Comparison of ENCODE assay signal across 9 cellular contexts in the genomic region with DNA sequence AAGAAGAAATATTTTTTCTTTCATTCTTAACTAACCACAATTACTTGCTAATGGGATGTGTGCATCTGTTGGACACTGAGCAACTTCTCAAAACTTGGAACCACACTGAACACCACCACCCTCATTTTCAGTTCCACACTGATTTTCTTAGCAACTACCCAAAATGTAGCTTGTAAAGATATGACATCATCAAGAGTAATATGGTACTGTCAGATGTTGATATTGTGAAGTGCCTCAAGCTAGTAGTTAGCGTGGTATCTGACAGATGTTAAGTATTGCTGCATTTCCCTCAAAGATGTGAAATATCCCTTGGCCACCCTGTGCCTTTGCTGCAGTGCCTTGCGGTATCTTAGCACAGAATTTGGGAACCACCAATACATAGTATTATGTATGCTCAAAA. TPM values are rescaled to one million over a fixed set of nuclear protein-coding genes. Genes with fewer than 3 reads are reported as not detected.
DNase-seq lines count a peak whose midpoint lies in the region; ATAC-seq, FAIRE-seq and TF ChIP-seq lines count a peak whose summit lies in the region.
"Had no signal": no experiment of that assay in that cellular context is flagged by ENCODE, and none has a peak within 500 bp of the region (broad histone marks: within the 10 kb centered on the region; RNA-seq: fewer than 3 reads in every experiment).

No MANE protein-coding gene starts in this region.

- in situ Hi-C loops in GM12878 (cut with MboI) = loop anchor here (25.0 kb wide), 1 partner anchor 1142 kb away; no protein-coding TSS in a partner anchor

- H3K9ac ChIP-seq in GM12878 (ENCODE audit: control insufficient read depth, insufficient read depth, low read length) = no peak overlapping the region

- 0 out of 2 replicates have a peak, but pooled peaks cover 2% of the 10 kb centered on the region for H4K20me1 ChIP-seq in GM12878 (ENCODE audit: control insufficient read depth, insufficient read depth)

- peak overlapping the region; percentile 65 for H3K4me2 ChIP-seq in GM12878 (ENCODE audit: control insufficient read depth, insufficient read depth)

- peaks cover 98% of the 10 kb centered on the region for H3K79me2 ChIP-seq in GM12878 (ENCODE audit: control insufficient read depth, insufficient read depth, low read length)

- TF ChIP-seq EP300 in GM12878 (IDR thresholded peaks at IDR 0.05; ENCODE audit: borderline replicate concordance in 1 of 2, control insufficient read depth in 1 of 2, low read depth in 2 of 2, low read length in 2 of 2) = peak; percentile 91 to 92

- CTCF ChIA-PET in GM12878 (lab: Yijun Ruan, JAX) = interaction anchor here (1.0 to 1.8 kb wide), 7 partner anchors 9 to 214 kb away, joined by 3 to 7 read pairs (median 5); no protein-coding TSS in a partner anchor

- TF ChIP-seq POLR2A in GM12878 (IDR thresholded peaks at IDR 0.05; ENCODE audit: low read depth, low read length) = no peak

- H3K36me3 ChIP-seq in GM06990 (ENCODE audit: control insufficient read depth, insufficient read depth, low read length) (peaks cover 5% of the 10 kb centered on the region), GM12878 (ENCODE audit: control insufficient read depth in 2 of 2, insufficient read depth in 2 of 2, low read length in 1 of 2) (peaks cover 14 to 25% of the 10 kb centered on the region in 2 experiments)

- FAIRE-seq in GM12878 (lab: Jason Lieb, UNC) = peak; percentile 99

- peak; percentile 77 for ATAC-seq in GM19467 (IDR thresholded peaks at IDR 0.05; ENCODE audit: unreplicated experiment)
- ATAC-seq in HG03139 (IDR thresholded peaks at IDR 0.05; ENCODE audit: unreplicated experiment) = peak; percentile 82
- peak; percentile 73 for ATAC-seq in GM12878

- DNase-seq in GM06990 (ENCODE audit: extremely low read depth, insufficient read length) = peak; percentile 79
- DNase-seq in GM12878 (ENCODE audit: low read depth, low spot score) = peak; percentile 96
- no peak for DNase-seq in GM03348 (ENCODE audit: low spot score)
- no peak for DNase-seq in globus pallidus (ENCODE audit: low spot score)
- no peak for DNase-seq in cerebellar cortex (ENCODE audit: low spot score)
- DNase-seq in islet precursor cell = no peak
- DNase-seq: glutamatergic neuron had no signal

- H3K4me1 ChIP-seq in GM12878 (ENCODE audit: control insufficient read depth, insufficient read depth, low read length) = peaks cover 61% of the 10 kb centered on the region

- SMC1A ChIA-PET in GM12878 (lab: Charles Lee; ENCODE audit: uncharacterized antibody, unreplicated experiment) = interaction anchor here (0.7 to 25.8 kb wide), 30 partner anchors 9 to 214 kb away, joined by 3 to 295 read pairs (median 5); no protein-coding TSS in a partner anchor

- no peak overlapping the region for H2AFZ ChIP-seq in GM12878 (ENCODE audit: control insufficient read depth, low read depth, low read length)

- H3K27ac ChIP-seq in GM12878 (ENCODE audit: control insufficient read depth, insufficient read depth) = peak overlapping the region; percentile 60

- RAD21 ChIA-PET in GM12878 (lab: Charles Lee; ENCODE audit: unreplicated experiment) = interaction anchor here (0.8 to 10.3 kb wide), 20 partner anchors 7 to 214 kb away, joined by 3 to 74 read pairs (median 5); no protein-coding TSS in a partner anchor

- no peak for TF ChIP-seq RAD21 in GM12878 (IDR thresholded peaks at IDR 0.05; ENCODE audit: insufficient read depth, low read depth, low read length)

- no TSS peak for BruUV-seq in GM12878 (replicated peaks; lab: Mats Ljungman, UMichigan)

- intact Hi-C loops in GM12878 (cut with micrococcal nuclease; ENCODE audit: unreplicated experiment) = loop anchor here (2.0 kb wide), 1 partner anchor 35 kb away; no protein-coding TSS in a partner anchor

- peaks cover 2% of the 10 kb centered on the region; the same call in 2 of the 3 replicates for H3K9me3 ChIP-seq in GM12878 (replicated peaks; ENCODE audit: control insufficient read depth, insufficient read depth, low read length)

- TF ChIP-seq CTCF in GM06990 (IDR thresholded peaks at IDR 0.05; ENCODE audit: insufficient read depth, low read length, poor library complexity, severe bottlenecking) (no peak), GM12878 (IDR thresholded peaks at IDR 0.05 in 2 of 3, conservative IDR thresholded peaks at IDR 0.05 in 1 of 3; ENCODE audit: control insufficient read depth in 2 of 3, extremely low read depth in 1 of 3, insufficient read depth in 1 of 3, low read depth in 3 of 3, low read length in 3 of 3) (no peak)

- 0% methylated on average over 2 of the region's 2 CpGs for WGBS in GM12878 (ENCODE audit: insufficient coverage, insufficient replicate concordance, low lambda C conversion rate, missing lambda C conversion rate)

- H3K4me3 ChIP-seq in GM06990 (replicated peaks; ENCODE audit: low read depth, low read length) = no peak overlapping the region
- H3K4me3 ChIP-seq in GM12878 = no peak overlapping the region

- POLR2A ChIA-PET in GM12878 (lab: Charles Lee) = interaction anchor here (0.7 to 6.8 kb wide), 13 partner anchors 8 to 133 kb away, joined by 3 to 47 read pairs (median 5); no protein-coding TSS in a partner anchor

- H3K27me3 ChIP-seq in GM06990 (replicated peaks; ENCODE audit: control insufficient read depth, insufficient read depth, low read length) = no peaks in the 10 kb centered on the region
- no peaks in the 10 kb centered on the region for H3K27me3 ChIP-seq in GM12878 (replicated peaks in 1 of 2; ENCODE audit: control insufficient read depth in 2 of 2, insufficient read depth in 2 of 2, low read length in 1 of 2)

TF ChIP-seq in GM12878, 131 proteins besides CTCF, POLR2A, EP300 and RAD21 (continues in another document):
- TF ChIP-seq, protein P1, sequence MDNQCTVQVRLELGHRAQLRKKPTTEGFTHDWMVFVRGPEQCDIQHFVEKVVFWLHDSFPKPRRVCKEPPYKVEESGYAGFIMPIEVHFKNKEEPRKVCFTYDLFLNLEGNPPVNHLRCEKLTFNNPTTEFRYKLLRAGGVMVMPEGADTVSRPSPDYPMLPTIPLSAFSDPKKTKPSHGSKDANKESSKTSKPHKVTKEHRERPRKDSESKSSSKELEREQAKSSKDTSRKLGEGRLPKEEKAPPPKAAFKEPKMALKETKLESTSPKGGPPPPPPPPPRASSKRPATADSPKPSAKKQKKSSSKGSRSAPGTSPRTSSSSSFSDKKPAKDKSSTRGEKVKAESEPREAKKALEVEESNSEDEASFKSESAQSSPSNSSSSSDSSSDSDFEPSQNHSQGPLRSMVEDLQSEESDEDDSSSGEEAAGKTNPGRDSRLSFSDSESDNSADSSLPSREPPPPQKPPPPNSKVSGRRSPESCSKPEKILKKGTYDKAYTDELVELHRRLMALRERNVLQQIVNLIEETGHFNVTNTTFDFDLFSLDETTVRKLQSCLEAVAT (IDR thresholded peaks at IDR 0.05) = peak; percentile 77
- TF ChIP-seq BCL11A (IDR thresholded peaks at IDR 0.05; ENCODE audit: low read depth, low read length) (peak; percentile 90), NFXL1 (IDR thresholded peaks at IDR 0.05; ENCODE audit: borderline replicate concordance) (no peak), FOS (IDR thresholded peaks at IDR 0.05; ENCODE audit: borderline replicate concordance, extremely low read depth, insufficient read length) (no peak), YY1 (IDR thresholded peaks at IDR 0.05; ENCODE audit: low read depth, low read length) (0 out of 2 replicates have a peak, but pooled peaks have one; percentile 36), BMI1 (IDR thresholded peaks at IDR 0.05; ENCODE audit: borderline replicate concordance) (peak; percentile 64; the same call in 1 of the 2 replicates), MTA3 (IDR thresholded peaks at IDR 0.05; ENCODE audit: borderline replicate concordance, low read length) (no peak), MTA2 (IDR thresholded peaks at IDR 0.05; ENCODE audit: low read depth) (peak; percentile 96), RCOR1 (conservative IDR thresholded peaks at IDR 0.05; ENCODE audit: low read depth, low read length) (no peak), NR2F1 (conservative IDR thresholded peaks at IDR 0.05) (peak; percentile 33; the same call in 1 of the 2 replicates)
- TF ChIP-seq, protein P2, sequence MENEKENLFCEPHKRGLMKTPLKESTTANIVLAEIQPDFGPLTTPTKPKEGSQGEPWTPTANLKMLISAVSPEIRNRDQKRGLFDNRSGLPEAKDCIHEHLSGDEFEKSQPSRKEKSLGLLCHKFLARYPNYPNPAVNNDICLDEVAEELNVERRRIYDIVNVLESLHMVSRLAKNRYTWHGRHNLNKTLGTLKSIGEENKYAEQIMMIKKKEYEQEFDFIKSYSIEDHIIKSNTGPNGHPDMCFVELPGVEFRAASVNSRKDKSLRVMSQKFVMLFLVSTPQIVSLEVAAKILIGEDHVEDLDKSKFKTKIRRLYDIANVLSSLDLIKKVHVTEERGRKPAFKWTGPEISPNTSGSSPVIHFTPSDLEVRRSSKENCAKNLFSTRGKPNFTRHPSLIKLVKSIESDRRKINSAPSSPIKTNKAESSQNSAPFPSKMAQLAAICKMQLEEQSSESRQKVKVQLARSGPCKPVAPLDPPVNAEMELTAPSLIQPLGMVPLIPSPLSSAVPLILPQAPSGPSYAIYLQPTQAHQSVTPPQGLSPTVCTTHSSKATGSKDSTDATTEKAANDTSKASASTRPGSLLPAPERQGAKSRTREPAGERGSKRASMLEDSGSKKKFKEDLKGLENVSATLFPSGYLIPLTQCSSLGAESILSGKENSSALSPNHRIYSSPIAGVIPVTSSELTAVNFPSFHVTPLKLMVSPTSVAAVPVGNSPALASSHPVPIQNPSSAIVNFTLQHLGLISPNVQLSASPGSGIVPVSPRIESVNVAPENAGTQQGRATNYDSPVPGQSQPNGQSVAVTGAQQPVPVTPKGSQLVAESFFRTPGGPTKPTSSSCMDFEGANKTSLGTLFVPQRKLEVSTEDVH (IDR thresholded peaks at IDR 0.05; ENCODE audit: low read depth, partially characterized antibody) = no peak

RNA-seq across cellular contexts. Expression of a gene that starts 9.3 kb away (rescaled TPM):
- 377 and 379 TPM in 2 replicates for total RNA-seq in GM12878 (2013; cell fraction: nucleolus; rRNA removed)
- total RNA-seq in GM12878 (2014; rRNA removed) (154 and 163 TPM in 2 replicates), GM12878 (2014; rRNA removed; fragmentation: Illumina TruSeq; extraction: Trizol) (145 TPM in 2 replicates), GM12878 (2021) (166 and 176 TPM in 2 replicates)
- 68.5 TPM for polyA plus RNA-seq in GM12878 (2011; ENCODE audit: low read depth)
- polyA plus RNA-seq in GM12878 (2011; rRNA removed) (171 and 213 TPM in 2 replicates), GM12878 (2014; fragmentation: Illumina TruSeq; extraction: Trizol) (146 and 170 TPM in 2 replicates), GM12878 (2014; fragmentation: Nextera tagmentation; extraction: Ambion mirVana) (10 to 100 TPM; 20.6 to 38.9 TPM), GM12878 (2014; rRNA removed) (143 and 149 TPM in 2 replicates), GM12878 (2016; fragmentation: Nextera tagmentation; extraction: Ambion mirVana) (10 to 100 TPM; 46.3 to 61.9 TPM)
- 284 and 352 TPM in 2 replicates for polyA plus RNA-seq in GM12878 (2011; cell fraction: cytosol; rRNA removed)
- polyA plus RNA-seq in GM12878 (2011; cell fraction: nucleus; rRNA removed) = 306 TPM in 2 replicates
- polyA plus RNA-seq in GM12878 (2012) = 90.4 and 119 TPM in 2 replicates
- polyA minus RNA-seq in GM12878 (2011; rRNA and poly(A)+ RNA removed) = 198 and 256 TPM in 2 replicates
- 85.5 and 87.8 TPM in 2 replicates for polyA minus RNA-seq in GM12878 (2011; cell fraction: cytosol; rRNA and poly(A)+ RNA removed)
- polyA minus RNA-seq in GM12878 (2011; cell fraction: nucleus; rRNA and poly(A)+ RNA removed) = 129 and 203 TPM in 2 replicates

Comparison
In these comparisons a context has a peak if more than half of its experiments do, and no peak if none do; other contexts are left out.
1. DNase-seq: peak in GM06990 (single experiment) and GM12878 (single experiment); none in GM03348 (single experiment), globus pallidus (single experiment), cerebellar cortex (single experiment) and islet precursor cell (single experiment).
2. Peak in every context shown above with its lines, with median percentiles within 50 percentile points of each other: ATAC-seq.